14 cellular contexts compared by ENCODE assay signal in genomic region chr9:112119225-112120045, GRCh38. TPM values are rescaled to one million over a fixed set of nuclear protein-coding genes. Genes with fewer than 3 reads are reported as not detected.
DNase-seq lines count a peak whose midpoint lies in the region; ATAC-seq and TF ChIP-seq lines count a peak whose summit lies in the region.
"Had no signal": no experiment of that assay in that cellular context is flagged by ENCODE, and none has a peak within 500 bp of the region (broad histone marks: within the 10 kb centered on the region; RNA-seq: fewer than 3 reads in every experiment).

No MANE protein-coding gene starts in this region.

- intact Hi-C loops in Caco-2 (cut with micrococcal nuclease; ENCODE audit: unreplicated experiment) (loop anchor here (1.0 kb wide), 3 partner anchors 51 to 214 kb away; partner anchors contain the start of gene PTBP3), aorta (cut with DNase I) (no loop called here)

- no peak overlapping the region for H2AFZ ChIP-seq in fibroblast of lung (ENCODE audit: low read length)

- CTCF ChIA-PET in Caco-2 (lab: Charles Lee), result interaction anchor here (0.5 to 2.3 kb wide), 7 partner anchors 9 to 260 kb away, joined by 3 to 9 read pairs (median 3); partner anchors contain the start of genes HSDL2 and PTBP3
- CTCF ChIA-PET in activated CD8-positive, alpha-beta memory T cell treated with anti-CD3 and anti-CD28 coated beads, Interleukin-2, amount 10 ng/mL, durations not matched to agents 7 days and 5 days (lab: Charles Lee), result no interaction called here

- H3K4me1 ChIP-seq in Caco-2 (peaks cover 54% of the 10 kb centered on the region), fibroblast of lung (ENCODE audit: control insufficient read depth, extremely low read depth, insufficient read depth, low read length) (no peaks in the 10 kb centered on the region), mucosa of stomach (ENCODE audit: control insufficient read depth, insufficient read depth, low read length) (peaks cover 23% of the 10 kb centered on the region), aorta (ENCODE audit: control insufficient read depth in 1 of 2, insufficient read depth in 2 of 2, low read length in 2 of 2) (no peaks in the 10 kb centered on the region)
- H3K4me1 ChIP-seq: HAP-1, psoas muscle, tibial artery had no signal

- H3K27ac Mint-ChIP-seq in Caco-2 (ENCODE audit: unreplicated experiment), result peak overlapping the region; percentile 96
- no peak overlapping the region for H3K27ac Mint-ChIP-seq in activated CD8-positive, alpha-beta memory T cell treated with anti-CD3 and anti-CD28 coated beads, Interleukin-2, amount 10 ng/mL, durations not matched to agents 7 days and 5 days
- H3K27ac Mint-ChIP-seq: activated T-helper 2 cell treated with anti-CD3 and anti-CD28 coated beads, Interferon-gamma antibody, Interleukin-2, Interleukin-4, amounts not matched to agents 10 μg/mL and 5 μg/mL and 100 μg/mL, durations not matched to agents 14 hours and 24 hours and 36 hours had no signal

- no peak for ATAC-seq in activated CD8-positive, alpha-beta memory T cell treated with anti-CD3 and anti-CD28 coated beads, Interleukin-2, amount 10 ng/mL, durations not matched to agents 7 days and 5 days
- ATAC-seq in aorta (ENCODE audit: low FRiP score) (no peak), HG02884 (IDR thresholded peaks at IDR 0.05; ENCODE audit: unreplicated experiment) (no peak)
- ATAC-seq: psoas muscle had no signal

- H3K9ac ChIP-seq in fibroblast of lung (ENCODE audit: insufficient read depth, low read length) (no peak overlapping the region), mucosa of stomach (ENCODE audit: low read length) (peak overlapping the region; percentile 16)

- no peaks in the 10 kb centered on the region for H4K20me1 ChIP-seq in fibroblast of lung (ENCODE audit: control insufficient read depth, extremely low read depth, insufficient read depth, low read length)

- H3K4me1 Mint-ChIP-seq in Caco-2 (ENCODE audit: low read depth, unreplicated experiment), result peaks cover 51% of the 10 kb centered on the region
- H3K4me1 Mint-ChIP-seq in activated CD8-positive, alpha-beta memory T cell treated with anti-CD3 and anti-CD28 coated beads, Interleukin-2, amount 10 ng/mL, durations not matched to agents 7 days and 5 days, result peaks cover 4% of the 10 kb centered on the region

- H3K4me3 ChIP-seq in Caco-2 (ENCODE audit: low read depth, low read length) (no peak overlapping the region), fibroblast of lung (replicated peaks in 1 of 4; ENCODE audit: control extremely low read depth in 1 of 4, insufficient read depth in 1 of 4, low read depth in 3 of 4, low read length in 4 of 4) (no peak overlapping the region), mucosa of stomach (ENCODE audit: low read length) (no peak overlapping the region), aorta (ENCODE audit: low read length in 2 of 2) (no peak overlapping the region)
- H3K4me3 ChIP-seq: HAP-1, psoas muscle, tibial artery had no signal

- 87 to 91% methylated on average over 12 of the region's 12 CpGs for WGBS in aorta, 2 donors

- H3K9me3 Mint-ChIP-seq in Caco-2 (ENCODE audit: unreplicated experiment), result no peaks in the 10 kb centered on the region
- no peaks in the 10 kb centered on the region for H3K9me3 Mint-ChIP-seq in activated CD8-positive, alpha-beta memory T cell treated with anti-CD3 and anti-CD28 coated beads, Interleukin-2, amount 10 ng/mL, durations not matched to agents 7 days and 5 days (ENCODE audit: low read depth)
- H3K9me3 Mint-ChIP-seq: activated T-helper 2 cell treated with anti-CD3 and anti-CD28 coated beads, Interferon-gamma antibody, Interleukin-2, Interleukin-4, amounts not matched to agents 10 μg/mL and 5 μg/mL and 100 μg/mL, durations not matched to agents 14 hours and 24 hours and 36 hours had no signal

- H3K27ac ChIP-seq in fibroblast of lung (ENCODE audit: insufficient read depth, low read length), result no peak overlapping the region
- no peak overlapping the region for H3K27ac ChIP-seq in aorta (ENCODE audit: low read depth in 1 of 2, low read length in 2 of 2)
- H3K27ac ChIP-seq: psoas muscle, tibial artery had no signal

- H3K27me3 ChIP-seq in Caco-2 (replicated peaks; ENCODE audit: control insufficient read depth, insufficient read depth, low read length) (no peaks in the 10 kb centered on the region), fibroblast of lung (ENCODE audit: control insufficient read depth, insufficient read depth, low read length) (no peaks in the 10 kb centered on the region), mucosa of stomach (ENCODE audit: control insufficient read depth, insufficient read depth, low read length) (no peaks in the 10 kb centered on the region), aorta (ENCODE audit: control insufficient read depth in 1 of 2, insufficient read depth in 2 of 2, low read length in 1 of 2) (no peaks in the 10 kb centered on the region)
- H3K27me3 ChIP-seq: tibial artery had no signal

- H3K9me3 ChIP-seq in Caco-2 (no peaks in the 10 kb centered on the region), fibroblast of lung (ENCODE audit: control insufficient read depth, insufficient read depth, low read depth, low read length) (no peaks in the 10 kb centered on the region), mucosa of stomach (ENCODE audit: control insufficient read depth, low read length) (no peaks in the 10 kb centered on the region), aorta (ENCODE audit: control insufficient read depth, low read length) (no peaks in the 10 kb centered on the region)
- H3K9me3 ChIP-seq: HAP-1, psoas muscle, tibial artery had no signal

- DNase-seq in Caco-2 (peak; percentile 89 to 91), NCI-H82 (lab: John Stamatoyannopoulos, UW) (peak; percentile 78), fibroblast of lung (ENCODE audit: low read depth in 2 of 2) (peak; percentile 3 to 94), epidermal melanocyte (ENCODE audit: insufficient read length, low spot score) (no peak), aorta (no peak)
- DNase-seq in activated CD8-positive, alpha-beta memory T cell treated with anti-CD3 and anti-CD28 coated beads, Interleukin-2, amount 10 ng/mL, durations not matched to agents 7 days and 5 days, result no peak
- DNase-seq: hippocampal formation, NCI-H1092, psoas muscle, tibial artery had no signal

- BruUV-seq in Caco-2 (replicated peaks; lab: Mats Ljungman, UMichigan), result no TSS peak

- H3K27me3 Mint-ChIP-seq in Caco-2 (ENCODE audit: insufficient read depth, unreplicated experiment), result no peaks in the 10 kb centered on the region
- H3K27me3 Mint-ChIP-seq in activated CD8-positive, alpha-beta memory T cell treated with anti-CD3 and anti-CD28 coated beads, Interleukin-2, amount 10 ng/mL, durations not matched to agents 7 days and 5 days, result no peaks in the 10 kb centered on the region

- no peak for TF ChIP-seq CTCF in Caco-2 (IDR thresholded peaks at IDR 0.05; ENCODE audit: insufficient read depth in 1 of 2, low read depth in 1 of 2, low read length in 1 of 2, severe bottlenecking in 1 of 2, unreplicated experiment in 1 of 2)
- TF ChIP-seq CTCF in fibroblast of lung (conservative IDR thresholded peaks at IDR 0.05 in 1 of 2, IDR thresholded peaks at IDR 0.05 in 1 of 2; ENCODE audit: low read depth in 1 of 2, low read length in 2 of 2), result no peak

- POLR2A ChIA-PET in Caco-2 (lab: Charles Lee), result interaction anchor here (0.6 kb wide), 1 partner anchor 60 kb away, joined by 3 read pairs; no protein-coding TSS in a partner anchor

- no peak overlapping the region for H3K4me2 ChIP-seq in fibroblast of lung (ENCODE audit: extremely low read depth, insufficient read depth, low read length)

- H3K79me2 ChIP-seq in fibroblast of lung (ENCODE audit: control insufficient read depth, insufficient read depth, low read length), result no peaks in the 10 kb centered on the region

- H3K36me3 ChIP-seq in Caco-2 (ENCODE audit: control insufficient read depth, insufficient read depth, low read length) (no peaks in the 10 kb centered on the region; the same call in none of the 2 replicates), fibroblast of lung (ENCODE audit: control insufficient read depth, insufficient read depth, low read length) (no peaks in the 10 kb centered on the region), mucosa of stomach (ENCODE audit: control insufficient read depth, insufficient read depth, low read length) (no peaks in the 10 kb centered on the region), aorta (ENCODE audit: control insufficient read depth in 1 of 2, insufficient read depth in 2 of 2, low read length in 1 of 2) (peaks cover 0 to 5% of the 10 kb centered on the region in 2 donors)
- H3K36me3 ChIP-seq: HAP-1 had no signal

- peaks cover 53% of the 10 kb centered on the region for H3K36me3 Mint-ChIP-seq in Caco-2 (ENCODE audit: insufficient read depth, unreplicated experiment)
- H3K36me3 Mint-ChIP-seq in activated CD8-positive, alpha-beta memory T cell treated with anti-CD3 and anti-CD28 coated beads, Interleukin-2, amount 10 ng/mL, durations not matched to agents 7 days and 5 days, result peaks cover 18% of the 10 kb centered on the region

- peak overlapping the region; percentile 45 for H3K4me3 Mint-ChIP-seq in Caco-2 (ENCODE audit: unreplicated experiment)
- H3K4me3 Mint-ChIP-seq in activated CD8-positive, alpha-beta memory T cell treated with anti-CD3 and anti-CD28 coated beads, Interleukin-2, amount 10 ng/mL, durations not matched to agents 7 days and 5 days, result no peak overlapping the region

RNA-seq across cellular contexts. Expression of gene SUSD1, which starts 55.7 kb away (rescaled TPM):
- total RNA-seq in Caco-2 (2022), result 53.4 and 60.1 TPM in 2 replicates
- total RNA-seq in fibroblast of lung, result 14.6 and 28.6 TPM in 2 replicates
- polyA plus RNA-seq in fibroblast of lung, result 23.1 and 27.4 TPM in 2 replicates
- polyA plus RNA-seq in fibroblast of lung (2012), result 15.3 and 18.7 TPM in 2 replicates
- polyA minus RNA-seq in fibroblast of lung (ENCODE audit: low replicate concordance), result 12.4 and 20.9 TPM in 2 replicates
- 10 to 100 TPM; 18.5 to 21.2 TPM for total RNA-seq in activated CD8-positive, alpha-beta memory T cell treated with anti-CD3 and anti-CD28 coated beads, Interleukin-2, amount 10 ng/mL, durations not matched to agents 7 days and 5 days
- 10 to 100 TPM; 13.9 to 14.3 TPM for total RNA-seq in aorta
- polyA plus RNA-seq in aorta, result 1 to 10 TPM; 3.4 to 4.1 TPM

Comparison
In these comparisons a context has a peak if more than half of its experiments do, and no peak if none do; other contexts are left out.
1. DNase-seq: peak in Caco-2 (2 of 2), NCI-H82 (single experiment) and fibroblast of lung (2 of 2); none in activated CD8-positive, alpha-beta memory T cell treated with anti-CD3 and anti-CD28 coated beads, Interleukin-2, amount 10 ng/mL, durations not matched to agents 7 days and 5 days (single experiment), epidermal melanocyte (single experiment) and aorta (0 of 2).